Comparison of ENCODE assay signal across 15 cellular contexts in genomic region chr5:59180515-59180914, GRCh38.
A peak's percentile ranks its signal among the peaks of the same experiment; 100 is the strongest.
DNase-seq lines count a peak whose midpoint lies in the region; ATAC-seq, FAIRE-seq and TF ChIP-seq lines count a peak whose summit lies in the region.
"Had no signal": no experiment of that assay in that cellular context is flagged by ENCODE, and none has a peak within 500 bp of the region (broad histone marks: within the 10 kb centered on the region; RNA-seq: fewer than 3 reads in every experiment).

No MANE protein-coding gene starts in this region.

- peak; percentile 75 for ATAC-seq in GM19043 (IDR thresholded peaks at IDR 0.05; ENCODE audit: low read depth, unreplicated experiment)
- peak; percentile 70 for ATAC-seq in GM21786 (IDR thresholded peaks at IDR 0.05; ENCODE audit: unreplicated experiment)
- ATAC-seq in HG03135 (IDR thresholded peaks at IDR 0.05; ENCODE audit: unreplicated experiment) = peak; percentile 57
- ATAC-seq in Right ventricle myocardium inferior = no peak
- ATAC-seq: HepG2; stimulated activated naive CD8-positive, alpha-beta T cell treated with anti-CD3 and anti-CD28 coated beads, Interleukin-15, amount 100 ng/mL, for 72 hours had no signal

- H3K4me1 ChIP-seq in esophagus squamous epithelium = no peaks in the 10 kb centered on the region

- peak; percentile 22 for DNase-seq in GM10248 (ENCODE audit: extremely low spot score)
- no peak for DNase-seq in esophagus squamous epithelium (lab: John Stamatoyannopoulos, UW)
- DNase-seq in urothelium cell line (ENCODE audit: low spot score) = no peak
- no peak for DNase-seq in Right ventricle myocardium inferior (ENCODE audit: missing footprints)
- DNase-seq in MG63 = no peak
- DNase-seq: activated effector memory CD4-positive, alpha-beta T cell treated with anti-CD3 and anti-CD28 coated beads, Interleukin-2, amount 50 U/mL, for 16 hours; mesendoderm; NCI-H146; NK-92 treated with Interleukin-12 subunit alpha and Interleukin-12 subunit beta, amount 100 ng/mL, for 24 hours; stimulated activated naive CD8-positive, alpha-beta T cell treated with anti-CD3 and anti-CD28 coated beads, Interleukin-15, amount 100 ng/mL, for 72 hours had no signal

- H3K9me3 ChIP-seq in esophagus squamous epithelium (no peaks in the 10 kb centered on the region), MG63 (no peaks in the 10 kb centered on the region)

- H3K27ac ChIP-seq in esophagus squamous epithelium = no peak overlapping the region

- H3K36me3 ChIP-seq in esophagus squamous epithelium (peaks cover 0 to 5% (median 0%) of the 10 kb centered on the region in 3 donors), MG63 (no peaks in the 10 kb centered on the region)

- CTCF ChIA-PET in GM10248 (lab: Yijun Ruan, JAX) = interaction anchor here (1.2 to 3.6 kb wide), 11 partner anchors 10 to 294 kb away, joined by 3 to 16 read pairs (median 6); no protein-coding TSS in a partner anchor

- WGBS in esophagus squamous epithelium, 2 donors = 69 to 79% methylated on average over 2 of the region's 2 CpGs

- intact Hi-C loops in esophagus squamous epithelium (cut with DNase I) (loop anchor here (10.0 kb wide), 1 partner anchor 184 kb away; no protein-coding TSS in a partner anchor), Right ventricle myocardium inferior (cut with DNase I) (no loop called here)

- no peak for FAIRE-seq in urothelium cell line (lab: Jason Lieb, UNC)
- FAIRE-seq: D721Med, HepG2 had no signal

- no peak for TF ChIP-seq POLR2A in esophagus squamous epithelium (IDR thresholded peaks at IDR 0.05)

- POLR2A ChIA-PET in GM10248 (lab: Yijun Ruan, JAX) = no interaction called here

- H3K27me3 ChIP-seq in esophagus squamous epithelium (no peaks in the 10 kb centered on the region), MG63 (no peaks in the 10 kb centered on the region)

- TF ChIP-seq CTCF in GM10248 (IDR thresholded peaks at IDR 0.05; ENCODE audit: control extremely low read depth, extremely low read depth, low read depth, missing control alignments) (no peak), esophagus squamous epithelium (IDR thresholded peaks at IDR 0.05) (no peak)

- H3K4me3 ChIP-seq in esophagus squamous epithelium = no peak overlapping the region
- H3K4me3 ChIP-seq in MG63 = no peak overlapping the region
